1 cellular context compared by ENCODE assay signal in genomic region chr6:142088858-142089216, GRCh38.
TF ChIP-seq lines count a peak whose summit lies in the region.

No MANE protein-coding gene starts in this region.

TF ChIP-seq in GM12878, 131 proteins besides CTCF, POLR2A, EP300 and RAD21:
- no peak for TF ChIP-seq BCL11A (IDR thresholded peaks at IDR 0.05; ENCODE audit: low read depth, low read length)
- TF ChIP-seq, protein P1, sequence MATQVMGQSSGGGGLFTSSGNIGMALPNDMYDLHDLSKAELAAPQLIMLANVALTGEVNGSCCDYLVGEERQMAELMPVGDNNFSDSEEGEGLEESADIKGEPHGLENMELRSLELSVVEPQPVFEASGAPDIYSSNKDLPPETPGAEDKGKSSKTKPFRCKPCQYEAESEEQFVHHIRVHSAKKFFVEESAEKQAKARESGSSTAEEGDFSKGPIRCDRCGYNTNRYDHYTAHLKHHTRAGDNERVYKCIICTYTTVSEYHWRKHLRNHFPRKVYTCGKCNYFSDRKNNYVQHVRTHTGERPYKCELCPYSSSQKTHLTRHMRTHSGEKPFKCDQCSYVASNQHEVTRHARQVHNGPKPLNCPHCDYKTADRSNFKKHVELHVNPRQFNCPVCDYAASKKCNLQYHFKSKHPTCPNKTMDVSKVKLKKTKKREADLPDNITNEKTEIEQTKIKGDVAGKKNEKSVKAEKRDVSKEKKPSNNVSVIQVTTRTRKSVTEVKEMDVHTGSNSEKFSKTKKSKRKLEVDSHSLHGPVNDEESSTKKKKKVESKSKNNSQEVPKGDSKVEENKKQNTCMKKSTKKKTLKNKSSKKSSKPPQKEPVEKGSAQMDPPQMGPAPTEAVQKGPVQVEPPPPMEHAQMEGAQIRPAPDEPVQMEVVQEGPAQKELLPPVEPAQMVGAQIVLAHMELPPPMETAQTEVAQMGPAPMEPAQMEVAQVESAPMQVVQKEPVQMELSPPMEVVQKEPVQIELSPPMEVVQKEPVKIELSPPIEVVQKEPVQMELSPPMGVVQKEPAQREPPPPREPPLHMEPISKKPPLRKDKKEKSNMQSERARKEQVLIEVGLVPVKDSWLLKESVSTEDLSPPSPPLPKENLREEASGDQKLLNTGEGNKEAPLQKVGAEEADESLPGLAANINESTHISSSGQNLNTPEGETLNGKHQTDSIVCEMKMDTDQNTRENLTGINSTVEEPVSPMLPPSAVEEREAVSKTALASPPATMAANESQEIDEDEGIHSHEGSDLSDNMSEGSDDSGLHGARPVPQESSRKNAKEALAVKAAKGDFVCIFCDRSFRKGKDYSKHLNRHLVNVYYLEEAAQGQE (IDR thresholded peaks at IDR 0.05; ENCODE audit: low read depth, low read length), result peak; percentile 80
